8 cellular contexts compared by ENCODE assay signal in the genomic region with DNA sequence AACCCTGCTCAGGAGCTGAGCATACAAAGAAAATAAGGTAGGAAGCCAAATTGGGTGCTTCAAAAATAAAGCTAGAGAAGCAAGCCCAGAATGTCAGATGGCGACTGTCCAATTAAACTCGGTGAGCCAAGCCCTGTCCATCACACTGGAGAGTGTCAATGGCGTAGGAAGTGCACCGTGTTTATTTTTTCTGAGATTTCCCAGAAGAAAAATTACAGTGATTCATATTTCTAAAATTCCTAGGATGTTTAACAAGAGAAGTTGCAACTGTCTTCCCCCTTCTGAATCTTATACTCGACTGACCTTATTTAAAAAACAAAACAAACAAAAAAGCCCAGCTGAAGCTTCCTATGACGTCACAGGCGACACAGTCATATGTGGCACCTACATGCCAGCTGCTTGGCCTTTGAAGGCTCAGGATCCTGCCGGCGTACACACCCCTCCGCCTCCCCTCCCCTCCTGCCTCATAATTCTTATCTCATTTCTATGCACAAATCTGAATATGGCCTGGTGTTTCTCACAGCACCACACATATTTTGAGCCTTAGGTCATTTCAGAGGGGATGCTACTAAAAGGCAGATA.
DNase-seq lines count a peak whose midpoint lies in the region; ATAC-seq, FAIRE-seq and TF ChIP-seq lines count a peak whose summit lies in the region.

No MANE protein-coding gene starts in this region.

- no peaks in the 10 kb centered on the region for H3K27me3 ChIP-seq in HL-60 (ENCODE audit: insufficient read depth, poor library complexity, severe bottlenecking)
- H3K27me3 ChIP-seq in endothelial cell of umbilical vein (ENCODE audit: control insufficient read depth in 2 of 2, insufficient read depth in 2 of 2, low read length in 2 of 2), result no peaks in the 10 kb centered on the region
- no peaks in the 10 kb centered on the region for H3K27me3 ChIP-seq in neural progenitor cell

- H3K36me3 Mint-ChIP-seq in progenitor cell of endocrine pancreas (ENCODE audit: insufficient read depth) (peaks cover 5% of the 10 kb centered on the region), neural progenitor cell (no peaks in the 10 kb centered on the region)

- peak overlapping the region; percentile 1 for H2AFZ ChIP-seq in endothelial cell of umbilical vein (ENCODE audit: low read depth, low read length)
- no peak overlapping the region for H2AFZ ChIP-seq in neural progenitor cell (replicated peaks)

- H4K20me1 ChIP-seq in endothelial cell of umbilical vein (replicated peaks; ENCODE audit: control insufficient read depth, extremely low read depth, insufficient read depth, low read length) (no peaks in the 10 kb centered on the region), neural progenitor cell (ENCODE audit: low read depth) (no peaks in the 10 kb centered on the region)

- no TSS peak for BruUV-seq in endothelial cell of umbilical vein (replicated peaks; lab: Mats Ljungman, UMichigan)

- POLR2A ChIA-PET in endothelial cell of umbilical vein (lab: Charles Lee), result no interaction called here

- H3K9me3 ChIP-seq in endothelial cell of umbilical vein (replicated peaks; ENCODE audit: control insufficient read depth, insufficient read depth, low read length) (no peaks in the 10 kb centered on the region), neural progenitor cell (ENCODE audit: low read depth) (no peaks in the 10 kb centered on the region)

- intact Hi-C loops in endothelial cell of umbilical vein (cut with micrococcal nuclease), result loop anchor here (1.0 kb wide), 2 partner anchors 14 to 29 kb away; no protein-coding TSS in a partner anchor

- H3K4me2 ChIP-seq in endothelial cell of umbilical vein (ENCODE audit: insufficient read depth, low read length) (peak overlapping the region; percentile 32), neural progenitor cell (no peak overlapping the region)

- ATAC-seq in GM19035 (IDR thresholded peaks at IDR 0.05; ENCODE audit: unreplicated experiment) (no peak), GM18498 (IDR thresholded peaks at IDR 0.05; ENCODE audit: unreplicated experiment) (no peak), HG03520 (IDR thresholded peaks at IDR 0.05; ENCODE audit: unreplicated experiment) (no peak)

- H3K79me2 ChIP-seq in endothelial cell of umbilical vein (ENCODE audit: control insufficient read depth, insufficient read depth, low read length), result no peaks in the 10 kb centered on the region
- no peaks in the 10 kb centered on the region for H3K79me2 ChIP-seq in neural progenitor cell (ENCODE audit: low read depth)

- TF ChIP-seq CTCF in HL-60 (IDR thresholded peaks at IDR 0.05; ENCODE audit: insufficient read depth, low read length), result no peak
- TF ChIP-seq CTCF in endothelial cell of umbilical vein (IDR thresholded peaks at IDR 0.05; ENCODE audit: extremely low read depth in 1 of 2, insufficient read depth in 1 of 2, low read depth in 1 of 2, low read length in 2 of 2), result no peak
- TF ChIP-seq CTCF in progenitor cell of endocrine pancreas (IDR thresholded peaks at IDR 0.05; ENCODE audit: unreplicated experiment), result no peak
- TF ChIP-seq CTCF in neural progenitor cell (IDR thresholded peaks at IDR 0.05), result no peak

- H3K27ac ChIP-seq in HL-60 (replicated peaks), result peak overlapping the region; percentile 10; the same call in 1 of the 2 replicates
- peak overlapping the region; percentile 72 for H3K27ac ChIP-seq in endothelial cell of umbilical vein (ENCODE audit: insufficient read depth, low read depth, low read length)
- no peak overlapping the region for H3K27ac ChIP-seq in neural progenitor cell

- H3K9me1 ChIP-seq in endothelial cell of umbilical vein (replicated peaks; ENCODE audit: control insufficient read depth, extremely low read depth, insufficient read depth, low read length), result no peaks in the 10 kb centered on the region

- H3K36me3 ChIP-seq in endothelial cell of umbilical vein (ENCODE audit: control insufficient read depth in 2 of 2, extremely low read depth in 1 of 2, insufficient read depth in 2 of 2, low read length in 2 of 2), result no peaks in the 10 kb centered on the region
- H3K36me3 ChIP-seq in neural progenitor cell, result no peaks in the 10 kb centered on the region

- H3F3A ChIP-seq in neural progenitor cell (ENCODE audit: low read depth), result peaks cover 13% of the 10 kb centered on the region

- H3K27ac Mint-ChIP-seq in progenitor cell of endocrine pancreas (peak overlapping the region; percentile 37), neural progenitor cell (no peak overlapping the region)

- H3K4me3 ChIP-seq in HL-60 (replicated peaks; ENCODE audit: insufficient read depth, low read length) (no peak overlapping the region), endothelial cell of umbilical vein (replicated peaks in 1 of 3; ENCODE audit: insufficient read depth in 1 of 3, low read depth in 1 of 3, low read length in 3 of 3) (no peak overlapping the region), neural progenitor cell (no peak overlapping the region)

- DNase-seq in HL-60 (ENCODE audit: low read depth in 1 of 2, low spot score in 1 of 2), result no peak
- peak; percentile 41 for DNase-seq in activated CD4-positive, alpha-beta T cell treated with anti-CD3 and anti-CD28 coated beads for 1 hour
- DNase-seq in endothelial cell of umbilical vein (ENCODE audit: low read depth, low spot score), result peak; percentile 90
- no peak for DNase-seq in progenitor cell of endocrine pancreas (ENCODE audit: low spot score, unreplicated experiment)
- DNase-seq in neural progenitor cell (ENCODE audit: low spot score), result no peak

- no peak for TF ChIP-seq POLR2A in endothelial cell of umbilical vein (IDR thresholded peaks at IDR 0.05; ENCODE audit: low read depth, low read length)

- peaks cover 19% of the 10 kb centered on the region for H3K4me1 Mint-ChIP-seq in progenitor cell of endocrine pancreas (ENCODE audit: low read depth)
- peaks cover 32% of the 10 kb centered on the region for H3K4me1 Mint-ChIP-seq in neural progenitor cell

- H3K4me1 ChIP-seq in endothelial cell of umbilical vein (ENCODE audit: control insufficient read depth, extremely low read depth, insufficient read depth, low read length) (peaks cover 49% of the 10 kb centered on the region), neural progenitor cell (peaks cover 16% of the 10 kb centered on the region)

- peak; percentile 95 for FAIRE-seq in endothelial cell of umbilical vein (lab: Jason Lieb, UNC)

- CTCF ChIA-PET in endothelial cell of umbilical vein (lab: Charles Lee), result interaction anchor here (0.7 to 1.5 kb wide), 8 partner anchors 17 to 140 kb away, joined by 3 to 8 read pairs (median 4); no protein-coding TSS in a partner anchor

- H3K4me3 Mint-ChIP-seq in progenitor cell of endocrine pancreas (ENCODE audit: low read depth), result no peak overlapping the region
- H3K4me3 Mint-ChIP-seq in neural progenitor cell, result no peak overlapping the region

- H3K9me3 Mint-ChIP-seq in progenitor cell of endocrine pancreas (ENCODE audit: low read depth) (no peaks in the 10 kb centered on the region), neural progenitor cell (no peaks in the 10 kb centered on the region)

- H3K27me3 Mint-ChIP-seq in progenitor cell of endocrine pancreas (no peaks in the 10 kb centered on the region), neural progenitor cell (ENCODE audit: insufficient read depth, low read depth) (no peaks in the 10 kb centered on the region)

- dilution Hi-C loops in endothelial cell of umbilical vein (cut with MboI; ENCODE audit: extremely low pct_ligation_motif_present, low sequenced_read_pairs), result no loop called here

- H3K9ac ChIP-seq in endothelial cell of umbilical vein (replicated peaks; ENCODE audit: extremely low read depth, insufficient read depth, low read length) (peak overlapping the region; percentile 27), neural progenitor cell (no peak overlapping the region)

TF ChIP-seq in endothelial cell of umbilical vein, 7 proteins besides CTCF, POLR2A, EP300 and RAD21:
- TF ChIP-seq MYC (IDR thresholded peaks at IDR 0.05; ENCODE audit: low read depth, low read length) (no peak), GATA2 (IDR thresholded peaks at IDR 0.05; ENCODE audit: insufficient read depth, insufficient read length, low read depth, low read length) (peak; percentile 41), FOS (IDR thresholded peaks at IDR 0.05; ENCODE audit: borderline replicate concordance, insufficient read depth, low read length) (no peak), JUN (IDR thresholded peaks at IDR 0.05; ENCODE audit: borderline replicate concordance, insufficient read depth, insufficient read length, low read depth) (peak; percentile 42), POLR2AphosphoS5 (IDR thresholded peaks at IDR 0.05; ENCODE audit: insufficient read depth, low read depth, low read length) (peak; percentile 73), EZH2 (IDR thresholded peaks at IDR 0.05; ENCODE audit: borderline replicate concordance, low read depth, low read length, severe bottlenecking) (no peak)
- TF ChIP-seq, protein P1, sequence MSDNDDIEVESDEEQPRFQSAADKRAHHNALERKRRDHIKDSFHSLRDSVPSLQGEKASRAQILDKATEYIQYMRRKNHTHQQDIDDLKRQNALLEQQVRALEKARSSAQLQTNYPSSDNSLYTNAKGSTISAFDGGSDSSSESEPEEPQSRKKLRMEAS (IDR thresholded peaks at IDR 0.05; ENCODE audit: insufficient read depth, insufficient read length), result no peak

Comparison
In these comparisons a context has a peak if more than half of its experiments do, and no peak if none do; other contexts are left out.
1. DNase-seq: peak in activated CD4-positive, alpha-beta T cell treated with anti-CD3 and anti-CD28 coated beads for 1 hour (single experiment) and endothelial cell of umbilical vein (single experiment); none in HL-60 (0 of 2), progenitor cell of endocrine pancreas (single experiment) and neural progenitor cell (single experiment).